In the genomic region with DNA sequence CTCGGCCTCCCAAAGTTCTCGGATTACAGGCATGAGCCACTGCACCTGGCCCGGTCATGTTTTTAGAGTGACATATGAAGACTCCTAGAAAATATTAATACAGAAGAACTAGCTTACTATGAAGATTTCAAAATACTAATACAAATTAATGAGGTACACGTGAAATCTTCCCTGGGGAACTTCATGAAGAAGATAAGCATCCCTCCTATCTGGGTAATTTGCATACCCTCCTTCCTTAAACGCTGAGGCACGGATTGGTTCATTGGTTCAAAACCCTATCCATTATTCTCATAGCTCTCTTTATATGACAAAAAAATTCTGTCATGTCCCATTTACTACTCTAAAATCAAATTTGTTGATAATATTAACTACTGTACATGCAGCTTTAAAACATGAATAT, we compare ENCODE assay signal across 2 cellular contexts.
TF ChIP-seq lines count a peak whose summit lies in the region.

No MANE protein-coding gene starts in this region.

TF ChIP-seq in SK-N-SH, 30 proteins besides CTCF, POLR2A, EP300 and RAD21 (continued from another document):
- TF ChIP-seq, protein P1, sequence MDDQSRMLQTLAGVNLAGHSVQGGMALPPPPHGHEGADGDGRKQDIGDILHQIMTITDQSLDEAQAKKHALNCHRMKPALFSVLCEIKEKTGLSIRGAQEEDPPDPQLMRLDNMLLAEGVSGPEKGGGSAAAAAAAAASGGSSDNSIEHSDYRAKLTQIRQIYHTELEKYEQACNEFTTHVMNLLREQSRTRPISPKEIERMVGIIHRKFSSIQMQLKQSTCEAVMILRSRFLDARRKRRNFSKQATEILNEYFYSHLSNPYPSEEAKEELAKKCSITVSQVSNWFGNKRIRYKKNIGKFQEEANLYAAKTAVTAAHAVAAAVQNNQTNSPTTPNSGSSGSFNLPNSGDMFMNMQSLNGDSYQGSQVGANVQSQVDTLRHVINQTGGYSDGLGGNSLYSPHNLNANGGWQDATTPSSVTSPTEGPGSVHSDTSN (IDR thresholded peaks at IDR 0.05): no peak
- TF ChIP-seq NRF1 (IDR thresholded peaks at IDR 0.05; ENCODE audit: low read depth, low read length): no peak
- no peak for TF ChIP-seq SMC3 (IDR thresholded peaks at IDR 0.05; ENCODE audit: low read depth, low read length)
- no peak for TF ChIP-seq FOSL2 (IDR thresholded peaks at IDR 0.05; ENCODE audit: borderline replicate concordance, low read depth)
- TF ChIP-seq TAF1 (IDR thresholded peaks at IDR 0.05; ENCODE audit: borderline replicate concordance, low read depth, low read length): no peak
- TF ChIP-seq CHD2 (IDR thresholded peaks at IDR 0.05; ENCODE audit: low read length, partially characterized antibody): no peak

TF ChIP-seq in SK-N-SH treated with all-trans-retinoic acid at 6 μM for 48 hours, 23 proteins besides CTCF, POLR2A, EP300 and RAD21 (continued from another document):
- TF ChIP-seq, protein P2, sequence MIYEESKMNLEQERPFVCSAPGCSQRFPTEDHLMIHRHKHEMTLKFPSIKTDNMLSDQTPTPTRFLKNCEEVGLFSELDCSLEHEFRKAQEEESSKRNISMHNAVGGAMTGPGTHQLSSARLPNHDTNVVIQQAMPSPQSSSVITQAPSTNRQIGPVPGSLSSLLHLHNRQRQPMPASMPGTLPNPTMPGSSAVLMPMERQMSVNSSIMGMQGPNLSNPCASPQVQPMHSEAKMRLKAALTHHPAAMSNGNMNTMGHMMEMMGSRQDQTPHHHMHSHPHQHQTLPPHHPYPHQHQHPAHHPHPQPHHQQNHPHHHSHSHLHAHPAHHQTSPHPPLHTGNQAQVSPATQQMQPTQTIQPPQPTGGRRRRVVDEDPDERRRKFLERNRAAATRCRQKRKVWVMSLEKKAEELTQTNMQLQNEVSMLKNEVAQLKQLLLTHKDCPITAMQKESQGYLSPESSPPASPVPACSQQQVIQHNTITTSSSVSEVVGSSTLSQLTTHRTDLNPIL (CRISPR knock-in tag; IDR thresholded peaks at IDR 0.05; ENCODE audit: low read depth): no peak
- TF ChIP-seq ZFP3 (CRISPR knock-in tag; IDR thresholded peaks at IDR 0.05) (no peak), GLIS3 (CRISPR knock-in tag; IDR thresholded peaks at IDR 0.05) (no peak), ZC3H10 (CRISPR knock-in tag; IDR thresholded peaks at IDR 0.05) (no peak), ZNF565 (CRISPR knock-in tag; conservative IDR thresholded peaks at IDR 0.05; ENCODE audit: low read depth) (no peak), ZNF8 (CRISPR knock-in tag; IDR thresholded peaks at IDR 0.05) (no peak), ARNTL (CRISPR knock-in tag; IDR thresholded peaks at IDR 0.05; ENCODE audit: borderline replicate concordance, low read depth) (no peak), BACH2 (CRISPR knock-in tag; IDR thresholded peaks at IDR 0.05; ENCODE audit: borderline replicate concordance) (no peak), PPARA (CRISPR knock-in tag; IDR thresholded peaks at IDR 0.05; ENCODE audit: borderline replicate concordance) (no peak)
- TF ChIP-seq, protein P3, sequence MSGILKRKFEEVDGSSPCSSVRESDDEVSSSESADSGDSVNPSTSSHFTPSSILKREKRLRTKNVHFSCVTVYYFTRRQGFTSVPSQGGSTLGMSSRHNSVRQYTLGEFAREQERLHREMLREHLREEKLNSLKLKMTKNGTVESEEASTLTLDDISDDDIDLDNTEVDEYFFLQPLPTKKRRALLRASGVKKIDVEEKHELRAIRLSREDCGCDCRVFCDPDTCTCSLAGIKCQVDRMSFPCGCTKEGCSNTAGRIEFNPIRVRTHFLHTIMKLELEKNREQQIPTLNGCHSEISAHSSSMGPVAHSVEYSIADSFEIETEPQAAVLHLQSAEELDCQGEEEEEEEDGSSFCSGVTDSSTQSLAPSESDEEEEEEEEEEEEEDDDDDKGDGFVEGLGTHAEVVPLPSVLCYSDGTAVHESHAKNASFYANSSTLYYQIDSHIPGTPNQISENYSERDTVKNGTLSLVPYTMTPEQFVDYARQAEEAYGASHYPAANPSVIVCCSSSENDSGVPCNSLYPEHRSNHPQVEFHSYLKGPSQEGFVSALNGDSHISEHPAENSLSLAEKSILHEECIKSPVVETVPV (CRISPR knock-in tag; IDR thresholded peaks at IDR 0.05): no peak
- TF ChIP-seq, protein P4, sequence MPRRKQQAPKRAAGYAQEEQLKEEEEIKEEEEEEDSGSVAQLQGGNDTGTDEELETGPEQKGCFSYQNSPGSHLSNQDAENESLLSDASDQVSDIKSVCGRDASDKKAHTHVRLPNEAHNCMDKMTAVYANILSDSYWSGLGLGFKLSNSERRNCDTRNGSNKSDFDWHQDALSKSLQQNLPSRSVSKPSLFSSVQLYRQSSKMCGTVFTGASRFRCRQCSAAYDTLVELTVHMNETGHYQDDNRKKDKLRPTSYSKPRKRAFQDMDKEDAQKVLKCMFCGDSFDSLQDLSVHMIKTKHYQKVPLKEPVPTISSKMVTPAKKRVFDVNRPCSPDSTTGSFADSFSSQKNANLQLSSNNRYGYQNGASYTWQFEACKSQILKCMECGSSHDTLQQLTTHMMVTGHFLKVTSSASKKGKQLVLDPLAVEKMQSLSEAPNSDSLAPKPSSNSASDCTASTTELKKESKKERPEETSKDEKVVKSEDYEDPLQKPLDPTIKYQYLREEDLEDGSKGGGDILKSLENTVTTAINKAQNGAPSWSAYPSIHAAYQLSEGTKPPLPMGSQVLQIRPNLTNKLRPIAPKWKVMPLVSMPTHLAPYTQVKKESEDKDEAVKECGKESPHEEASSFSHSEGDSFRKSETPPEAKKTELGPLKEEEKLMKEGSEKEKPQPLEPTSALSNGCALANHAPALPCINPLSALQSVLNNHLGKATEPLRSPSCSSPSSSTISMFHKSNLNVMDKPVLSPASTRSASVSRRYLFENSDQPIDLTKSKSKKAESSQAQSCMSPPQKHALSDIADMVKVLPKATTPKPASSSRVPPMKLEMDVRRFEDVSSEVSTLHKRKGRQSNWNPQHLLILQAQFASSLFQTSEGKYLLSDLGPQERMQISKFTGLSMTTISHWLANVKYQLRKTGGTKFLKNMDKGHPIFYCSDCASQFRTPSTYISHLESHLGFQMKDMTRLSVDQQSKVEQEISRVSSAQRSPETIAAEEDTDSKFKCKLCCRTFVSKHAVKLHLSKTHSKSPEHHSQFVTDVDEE (CRISPR knock-in tag; IDR thresholded peaks at IDR 0.05): no peak
- TF ChIP-seq, protein P5, sequence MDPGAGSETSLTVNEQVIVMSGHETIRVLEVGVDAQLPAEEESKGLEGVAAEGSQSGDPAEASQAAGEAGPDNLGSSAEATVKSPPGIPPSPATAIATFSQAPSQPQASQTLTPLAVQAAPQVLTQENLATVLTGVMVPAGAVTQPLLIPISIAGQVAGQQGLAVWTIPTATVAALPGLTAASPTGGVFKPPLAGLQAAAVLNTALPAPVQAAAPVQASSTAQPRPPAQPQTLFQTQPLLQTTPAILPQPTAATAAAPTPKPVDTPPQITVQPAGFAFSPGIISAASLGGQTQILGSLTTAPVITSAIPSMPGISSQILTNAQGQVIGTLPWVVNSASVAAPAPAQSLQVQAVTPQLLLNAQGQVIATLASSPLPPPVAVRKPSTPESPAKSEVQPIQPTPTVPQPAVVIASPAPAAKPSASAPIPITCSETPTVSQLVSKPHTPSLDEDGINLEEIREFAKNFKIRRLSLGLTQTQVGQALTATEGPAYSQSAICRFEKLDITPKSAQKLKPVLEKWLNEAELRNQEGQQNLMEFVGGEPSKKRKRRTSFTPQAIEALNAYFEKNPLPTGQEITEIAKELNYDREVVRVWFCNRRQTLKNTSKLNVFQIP (CRISPR knock-in tag; IDR thresholded peaks at IDR 0.05; ENCODE audit: borderline replicate concordance, low read depth): no peak
TF ChIP-seq in SK-N-SH treated with all-trans-retinoic acid at 6 μM for 48 hours: peak in this region for 0.
